ENCODE assay signal across 14 cellular contexts in the genomic region with DNA sequence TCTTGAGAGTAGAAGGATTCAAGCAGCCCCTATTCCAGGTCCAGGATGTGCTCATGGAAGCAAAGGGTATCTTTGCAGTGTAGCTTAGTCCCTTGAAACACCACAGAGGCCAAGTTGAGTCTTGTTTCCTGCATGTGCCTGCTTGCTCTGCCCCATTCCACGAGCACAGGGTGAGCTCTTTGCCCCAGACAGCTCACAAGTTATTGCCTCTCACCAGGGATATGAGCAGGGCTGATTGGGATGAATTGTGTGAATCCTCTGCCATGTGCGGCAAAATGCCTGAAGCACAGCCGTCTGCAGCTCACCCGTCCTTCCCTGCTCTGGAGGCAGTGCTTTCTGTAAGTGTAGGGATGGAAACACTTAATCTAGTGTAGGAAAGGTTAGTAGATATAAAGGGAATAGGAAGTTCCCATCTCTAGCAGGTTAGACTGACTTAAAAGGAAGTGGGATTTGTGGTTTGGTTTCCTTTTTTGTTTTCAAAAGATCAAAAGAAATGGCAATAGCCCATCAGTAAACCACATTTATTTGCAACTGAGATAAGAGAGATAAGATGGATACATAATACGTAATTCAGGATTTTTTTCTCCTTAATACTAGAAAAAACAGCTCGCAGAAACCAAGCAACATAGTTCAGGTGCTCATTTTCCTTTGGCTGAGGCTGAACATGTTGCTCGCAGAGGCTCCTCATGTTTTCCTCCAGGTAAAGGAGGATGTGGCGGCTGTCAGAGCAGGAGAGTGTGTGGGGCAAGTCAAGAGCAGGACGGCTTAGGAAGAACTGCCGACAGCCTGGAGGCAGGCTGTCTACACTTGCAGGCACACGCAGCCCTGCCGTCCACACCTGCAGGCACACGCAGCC. TPM values are rescaled to one million over a fixed set of nuclear protein-coding genes. Genes with fewer than 3 reads are reported as not detected.
DNase-seq lines count a peak whose midpoint lies in the region; ATAC-seq and TF ChIP-seq lines count a peak whose summit lies in the region.
"Had no signal": no experiment of that assay in that cellular context is flagged by ENCODE, and none has a peak within 500 bp of the region (broad histone marks: within the 10 kb centered on the region; RNA-seq: fewer than 3 reads in every experiment).

No MANE protein-coding gene starts in this region.

- ATAC-seq in CD4-positive, CD25-positive, alpha-beta regulatory T cell (ENCODE audit: low read depth in 2 of 2), result no peak
- peak; percentile 20 for ATAC-seq in left colon

- no peak overlapping the region for H3K27ac ChIP-seq in CD4-positive, CD25-positive, alpha-beta regulatory T cell (ENCODE audit: insufficient read depth, low read length, poor library complexity, severe bottlenecking)

- CTCF ChIA-PET in Caco-2 (lab: Charles Lee), result interaction anchor here (1.3 kb wide), 1 partner anchor 50 kb away, joined by 4 read pairs; no protein-coding TSS in a partner anchor

- peak overlapping the region in 2 of 3 donors; percentile 23 to 36 for H3K27ac Mint-ChIP-seq in CD4-positive, CD25-positive, alpha-beta regulatory T cell
- H3K27ac Mint-ChIP-seq in activated naive CD8-positive, alpha-beta T cell treated with anti-CD3 and anti-CD28 coated beads for 36 hours, result peak overlapping the region; percentile 26
- no peak overlapping the region for H3K27ac Mint-ChIP-seq in Caco-2 (ENCODE audit: unreplicated experiment)
- H3K27ac Mint-ChIP-seq in mesothelial cell of epicardium, result no peak overlapping the region
- H3K27ac Mint-ChIP-seq: naive B cell had no signal

- peak in 1 of 3 donors; percentile 6 for DNase-seq in CD4-positive, CD25-positive, alpha-beta regulatory T cell
- DNase-seq in Kasumi-1 (lab: John Stamatoyannopoulos, UW) (peak; percentile 39 to 57), left colon (no peak), Caco-2 (no peak), mesothelial cell of epicardium (ENCODE audit: low spot score in 2 of 2, unreplicated experiment in 2 of 2) (no peak), DMS114 treated with DMSO at 0.1 percent for 48 hours (lab: John Stamatoyannopoulos, UW; ENCODE audit: unreplicated experiment) (no peak), NCI-H69 (lab: John Stamatoyannopoulos, UW) (no peak)
- DNase-seq in activated naive CD8-positive, alpha-beta T cell treated with anti-CD3 and anti-CD28 coated beads for 36 hours, result no peak
- DNase-seq: C1 segment of cervical spinal cord, GDM1, islet precursor cell, naive B cell, NCI-H1436, NCI-H510A had no signal

- peaks cover 9% of the 10 kb centered on the region for H3K36me3 ChIP-seq in CD4-positive, CD25-positive, alpha-beta regulatory T cell (ENCODE audit: control insufficient read depth, insufficient read depth, low read length)
- H3K36me3 ChIP-seq in Caco-2 (ENCODE audit: control insufficient read depth, insufficient read depth, low read length), result no peaks in the 10 kb centered on the region; the same call in 1 of the 2 replicates

- peaks cover 4 to 9% (median 5%) of the 10 kb centered on the region in 4 donors for H3K4me1 Mint-ChIP-seq in CD4-positive, CD25-positive, alpha-beta regulatory T cell
- H3K4me1 Mint-ChIP-seq in activated naive CD8-positive, alpha-beta T cell treated with anti-CD3 and anti-CD28 coated beads for 36 hours, result peaks cover 12% of the 10 kb centered on the region
- H3K4me1 Mint-ChIP-seq in Caco-2 (ENCODE audit: low read depth, unreplicated experiment) (no peaks in the 10 kb centered on the region), mesothelial cell of epicardium (peaks cover 4% of the 10 kb centered on the region)

- peaks cover 29 to 40% of the 10 kb centered on the region in 2 experiments for H3K9me3 ChIP-seq in CD4-positive, CD25-positive, alpha-beta regulatory T cell (ENCODE audit: control insufficient read depth in 2 of 2, low read length in 2 of 2)
- peaks cover 34% of the 10 kb centered on the region for H3K9me3 ChIP-seq in Caco-2

- no peaks in the 10 kb centered on the region for H3K27me3 Mint-ChIP-seq in CD4-positive, CD25-positive, alpha-beta regulatory T cell
- H3K27me3 Mint-ChIP-seq in activated naive CD8-positive, alpha-beta T cell treated with anti-CD3 and anti-CD28 coated beads for 36 hours, result no peaks in the 10 kb centered on the region
- H3K27me3 Mint-ChIP-seq in Caco-2 (ENCODE audit: insufficient read depth, unreplicated experiment) (no peaks in the 10 kb centered on the region), mesothelial cell of epicardium (ENCODE audit: low read depth) (no peaks in the 10 kb centered on the region)
- H3K27me3 Mint-ChIP-seq: naive B cell had no signal

- no peak overlapping the region for H3K4me3 ChIP-seq in CD4-positive, CD25-positive, alpha-beta regulatory T cell (ENCODE audit: low read depth, low read length)
- H3K4me3 ChIP-seq in Caco-2 (ENCODE audit: low read depth, low read length), result no peak overlapping the region

- TF ChIP-seq CTCF in Caco-2 (IDR thresholded peaks at IDR 0.05; ENCODE audit: insufficient read depth in 1 of 2, low read depth in 1 of 2, low read length in 1 of 2, severe bottlenecking in 1 of 2, unreplicated experiment in 1 of 2) (no peak), mesothelial cell of epicardium (IDR thresholded peaks at IDR 0.05; ENCODE audit: unreplicated experiment) (no peak)

- peaks cover 47% of the 10 kb centered on the region for H3K36me3 Mint-ChIP-seq in CD4-positive, CD25-positive, alpha-beta regulatory T cell
- peaks cover 62% of the 10 kb centered on the region for H3K36me3 Mint-ChIP-seq in activated naive CD8-positive, alpha-beta T cell treated with anti-CD3 and anti-CD28 coated beads for 36 hours
- H3K36me3 Mint-ChIP-seq in Caco-2 (ENCODE audit: insufficient read depth, unreplicated experiment) (peaks cover 5% of the 10 kb centered on the region), mesothelial cell of epicardium (peaks cover 47% of the 10 kb centered on the region)

- POLR2A ChIA-PET in Caco-2 (lab: Charles Lee), result no interaction called here

- H3K27me3 ChIP-seq in CD4-positive, CD25-positive, alpha-beta regulatory T cell (ENCODE audit: control insufficient read depth, insufficient read depth, low read length), result no peaks in the 10 kb centered on the region
- H3K27me3 ChIP-seq in Caco-2 (replicated peaks; ENCODE audit: control insufficient read depth, insufficient read depth, low read length), result no peaks in the 10 kb centered on the region

- no TSS peak for BruUV-seq in Caco-2 (replicated peaks; lab: Mats Ljungman, UMichigan)

- peaks cover 3% of the 10 kb centered on the region for H3K4me1 ChIP-seq in CD4-positive, CD25-positive, alpha-beta regulatory T cell (ENCODE audit: control insufficient read depth, insufficient read depth, low read length, poor library complexity, severe bottlenecking)
- peaks cover 10% of the 10 kb centered on the region for H3K4me1 ChIP-seq in Caco-2

- H3K4me3 Mint-ChIP-seq in CD4-positive, CD25-positive, alpha-beta regulatory T cell, result peak overlapping the region in 1 of 4 donors; percentile 17
- no peak overlapping the region for H3K4me3 Mint-ChIP-seq in activated naive CD8-positive, alpha-beta T cell treated with anti-CD3 and anti-CD28 coated beads for 36 hours
- no peak overlapping the region for H3K4me3 Mint-ChIP-seq in Caco-2 (ENCODE audit: unreplicated experiment)
- H3K4me3 Mint-ChIP-seq in mesothelial cell of epicardium, result no peak overlapping the region
- H3K4me3 Mint-ChIP-seq: naive B cell had no signal

- intact Hi-C loops in left colon (cut with DNase I, micrococcal nuclease) (no loop called here), Caco-2 (cut with micrococcal nuclease; ENCODE audit: unreplicated experiment) (no loop called here)

- peaks cover 0 to 44% (median 12%) of the 10 kb centered on the region in 7 donors for H3K9me3 Mint-ChIP-seq in CD4-positive, CD25-positive, alpha-beta regulatory T cell
- H3K9me3 Mint-ChIP-seq in activated naive CD8-positive, alpha-beta T cell treated with anti-CD3 and anti-CD28 coated beads for 36 hours, result peaks cover 34% of the 10 kb centered on the region
- H3K9me3 Mint-ChIP-seq in Caco-2 (ENCODE audit: unreplicated experiment) (peaks cover 28% of the 10 kb centered on the region), mesothelial cell of epicardium (peaks cover 43% of the 10 kb centered on the region)

RNA-seq across cellular contexts. Expression of a gene that starts 41.4 kb away (rescaled TPM):
- total RNA-seq in CD4-positive, CD25-positive, alpha-beta regulatory T cell, result 3.3 TPM
- polyA plus RNA-seq in CD4-positive, CD25-positive, alpha-beta regulatory T cell, result 1 to 10 TPM; 3.3 to 6.5 (median 5.3) TPM
- total RNA-seq in activated naive CD8-positive, alpha-beta T cell treated with anti-CD3 and anti-CD28 coated beads for 36 hours, result 1 to 10 TPM; 4.4 to 4.5 TPM
- total RNA-seq in left colon (1 to 10 TPM; 2.5 to 2.6 TPM), Caco-2 (2022) (11.9 and 13.6 TPM in 2 replicates), mesothelial cell of epicardium (7.1 to 9.1 TPM (median 8.0 TPM) in 3 replicates)

Comparison
In these comparisons a context has a peak if more than half of its experiments do, and no peak if none do; other contexts are left out.
1. DNase-seq: peak in Kasumi-1 (2 of 2); none in activated naive CD8-positive, alpha-beta T cell treated with anti-CD3 and anti-CD28 coated beads for 36 hours (single experiment), left colon (0 of 2), Caco-2 (0 of 2), mesothelial cell of epicardium (0 of 2), DMS114 treated with DMSO at 0.1 percent for 48 hours (single experiment) and NCI-H69 (single experiment).
2. H3K27ac Mint-ChIP-seq: peak in CD4-positive, CD25-positive, alpha-beta regulatory T cell (2 of 3) and activated naive CD8-positive, alpha-beta T cell treated with anti-CD3 and anti-CD28 coated beads for 36 hours (single experiment); none in Caco-2 (single experiment) and mesothelial cell of epicardium (single experiment).